In the genomic region with DNA sequence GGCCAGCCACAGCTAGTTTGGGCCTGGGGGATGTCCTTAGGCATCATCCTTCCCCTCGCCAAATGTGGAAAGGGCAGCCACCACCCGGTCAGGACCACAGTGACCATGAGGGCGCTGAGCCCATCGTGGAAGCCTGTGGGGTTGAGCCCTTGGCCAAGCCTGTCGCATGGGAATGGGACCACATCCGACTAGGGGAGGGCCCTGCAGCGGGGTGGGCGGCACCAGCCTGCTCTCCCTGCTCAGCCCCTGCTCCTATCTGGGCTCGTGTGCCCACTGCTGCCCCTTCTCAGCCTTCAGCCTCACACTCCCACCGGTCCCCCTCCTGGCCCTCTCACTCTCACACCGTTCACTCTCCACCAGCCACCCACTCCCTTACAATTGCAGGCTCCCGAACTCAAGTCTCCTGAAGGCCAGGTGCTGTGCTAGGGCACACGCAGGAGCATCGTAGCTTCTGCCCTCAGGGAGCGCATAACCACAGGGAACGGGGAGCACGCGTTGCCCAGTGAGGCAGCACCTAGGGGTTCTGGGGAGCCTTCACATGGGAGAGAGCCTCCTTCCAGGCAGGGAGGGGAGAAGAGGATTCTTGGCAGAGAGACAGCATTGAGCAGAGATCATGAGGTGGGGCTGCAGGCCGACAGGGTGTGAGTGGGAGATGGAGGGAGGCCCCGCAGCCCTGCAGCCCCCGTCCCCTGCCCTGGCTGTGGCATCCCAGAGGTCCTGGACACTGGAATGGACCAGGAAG, we compare ENCODE assay signal across 14 cellular contexts. TPM values are rescaled to one million over a fixed set of nuclear protein-coding genes. Genes with fewer than 3 reads are reported as not detected.
DNase-seq lines count a peak whose midpoint lies in the region; ATAC-seq, FAIRE-seq and TF ChIP-seq lines count a peak whose summit lies in the region.
"Had no signal": no experiment of that assay in that cellular context is flagged by ENCODE, and none has a peak within 500 bp of the region (broad histone marks: within the 10 kb centered on the region; RNA-seq: fewer than 3 reads in every experiment).

No MANE protein-coding gene starts in this region.

- WGBS in adipose tissue, 3 donors, result 81 to 85% (median 82%) methylated on average over 21 of the region's 21 CpGs
- WGBS in psoas muscle, 3 donors, result 84 to 89% (median 87%) methylated on average over 21 of the region's 21 CpGs

- H3K36me3 ChIP-seq in ACC112 (ENCODE audit: insufficient read depth, low read length) (peaks cover 5% of the 10 kb centered on the region; the same call in 1 of the 2 replicates), kidney (ENCODE audit: control insufficient read depth in 1 of 2, insufficient read depth in 2 of 2, low read length in 2 of 2) (peaks cover 0 to 6% of the 10 kb centered on the region in 2 donors), psoas muscle (ENCODE audit: insufficient read depth in 1 of 2, low read depth in 1 of 2) (peaks cover 0 to 27% of the 10 kb centered on the region in 2 donors)

- H3K27ac ChIP-seq in ACC112 (ENCODE audit: low read depth, low read length) (peak overlapping the region; percentile 80; the same call in 1 of the 2 replicates), adipose tissue (ENCODE audit: low read depth, low read length) (peak overlapping the region; percentile 20), kidney (ENCODE audit: low read depth in 2 of 2, low read length in 2 of 2) (peak overlapping the region; percentile 83 to 87), psoas muscle (peak overlapping the region; percentile 80)

- H2AFZ ChIP-seq in ACC112 (ENCODE audit: low read length, unreplicated experiment), result no peak overlapping the region

- DNase-seq in kidney (peak; percentile 74), psoas muscle (peak in 1 of 2 donors; percentile 54), omental fat pad (ENCODE audit: low spot score) (no peak), SKM-1 treated with dmso at 0.1 percent for 144 hours (lab: John Stamatoyannopoulos, UW; ENCODE audit: unreplicated experiment) (no peak)
- DNase-seq: activated CD4-positive, alpha-beta T cell treated with anti-CD3 and anti-CD28 coated beads for 4 hours; activated naive CD4-positive, alpha-beta T cell; effector memory CD8-positive, alpha-beta T cell; MV-4-11; stimulated activated CD4-positive, alpha-beta T cell treated with anti-CD3 and anti-CD28 coated beads, Interleukin-2, amount 100 ng/mL, for 48 hours had no signal

- ATAC-seq in psoas muscle (no peak), omental fat pad (ENCODE audit: low FRiP score) (no peak), GM21825 (IDR thresholded peaks at IDR 0.05; ENCODE audit: unreplicated experiment) (no peak), GM21619 (IDR thresholded peaks at IDR 0.05; ENCODE audit: unreplicated experiment) (no peak)
- ATAC-seq: effector memory CD8-positive, alpha-beta T cell had no signal

- FAIRE-seq in kidney (lab: Jason Lieb, UNC), result no peak
- FAIRE-seq: GM18507 had no signal

- TF ChIP-seq CTCF in kidney (IDR thresholded peaks at IDR 0.05; ENCODE audit: borderline replicate concordance, extremely low read depth, insufficient read depth), result no peak
- no peak for TF ChIP-seq CTCF in psoas muscle (IDR thresholded peaks at IDR 0.05)
- no peak for TF ChIP-seq CTCF in omental fat pad (IDR thresholded peaks at IDR 0.05)

- H3K4me3 ChIP-seq in ACC112 (ENCODE audit: low read depth, low read length) (no peak overlapping the region), kidney (ENCODE audit: low read length in 2 of 2) (no peak overlapping the region), psoas muscle (no peak overlapping the region)

- H3K9me3 ChIP-seq in kidney (ENCODE audit: control insufficient read depth in 1 of 2, low read length in 2 of 2), result no peaks in the 10 kb centered on the region
- no peaks in the 10 kb centered on the region for H3K9me3 ChIP-seq in psoas muscle

- H3K27me3 ChIP-seq in ACC112 (ENCODE audit: insufficient read depth, low read length), result no peaks in the 10 kb centered on the region
- H3K27me3 ChIP-seq in psoas muscle (ENCODE audit: insufficient read depth in 3 of 3, low read length in 2 of 3), result peaks cover 0 to 6% (median 0%) of the 10 kb centered on the region in 3 donors

- H3K79me2 ChIP-seq in ACC112 (ENCODE audit: control insufficient read depth, insufficient read depth, low read length, unreplicated experiment), result no peaks in the 10 kb centered on the region

- H3K4me1 ChIP-seq in ACC112 (ENCODE audit: control insufficient read depth, insufficient read depth, low read length, unreplicated experiment) (peaks cover 39% of the 10 kb centered on the region), kidney (ENCODE audit: control insufficient read depth in 1 of 2, insufficient read depth in 1 of 2, low read depth in 1 of 2, low read length in 2 of 2) (peaks cover 10 to 11% of the 10 kb centered on the region in 2 donors), psoas muscle (peaks cover 15% of the 10 kb centered on the region)

- H3K9ac ChIP-seq in kidney (ENCODE audit: low read length in 2 of 2), result peak overlapping the region in 1 of 2 donors; percentile 71

- intact Hi-C loops in kidney (cut with DNase I), result no loop called here
- intact Hi-C loops in psoas muscle (cut with DNase I), result no loop called here

RNA-seq across cellular contexts. Expression of gene LOXL1, which starts 26.1 kb away (rescaled TPM):
- 10 to 100 TPM in 1 of 3 donors, 1 to 10 TPM in 2; 4.2 to 15.7 (median 6.7) TPM for polyA plus RNA-seq in adipose tissue
- 33.2 TPM for total RNA-seq in kidney
- polyA plus RNA-seq in kidney (ENCODE audit: insufficient read depth, low read depth, low replicate concordance), result 35.1 TPM
- 1 to 10 TPM; 5.1 to 8.7 (median 6.3) TPM for total RNA-seq in psoas muscle
- 1 to 10 TPM; 1.6 to 5.1 (median 4.3) TPM for polyA plus RNA-seq in psoas muscle
- 10 to 100 TPM in 1 of 4 donors, 1 to 10 TPM in 3; 6.2 to 12.9 (median 8.6) TPM for total RNA-seq in omental fat pad

RNA-seq across cellular contexts. Expression of gene STOML1, which starts 39.8 kb away (rescaled TPM):
- polyA plus RNA-seq in adipose tissue (10 to 100 TPM; 10.3 to 17.6 (median 14.4) TPM), kidney (ENCODE audit: insufficient read depth, low read depth, low replicate concordance) (15.0 TPM), psoas muscle (10 to 100 TPM; 22.0 to 34.4 (median 33.0) TPM)
- total RNA-seq in kidney (22.2 TPM), psoas muscle (10 to 100 TPM; 18.3 to 26.2 (median 22.7) TPM), omental fat pad (10 to 100 TPM in 3 of 4 donors, 1 to 10 TPM in 1; 9.8 to 24.0 (median 15.9) TPM)

RNA-seq across cellular contexts. Expression of gene PML, which starts 42.2 kb away (rescaled TPM):
- polyA plus RNA-seq in adipose tissue (10 to 100 TPM; 10.5 to 47.9 (median 32.6) TPM), kidney (ENCODE audit: insufficient read depth, low read depth, low replicate concordance) (19.6 TPM), psoas muscle (10 to 100 TPM in 1 of 3 donors, 1 to 10 TPM in 2; 6.7 to 10.2 (median 7.5) TPM)
- total RNA-seq in kidney (82.9 TPM), psoas muscle (10 to 100 TPM; 15.0 to 22.6 (median 15.6) TPM), omental fat pad (100 to 1,000 TPM in 2 of 4 donors, 10 to 100 TPM in 2; 39.3 to 172 (median 86.5) TPM)

Comparison
In these comparisons a context has a peak if more than half of its experiments do, and no peak if none do; other contexts are left out.
1. H3K27ac ChIP-seq: peak in every context shown above with its lines; median percentile 85 in kidney; 80 in ACC112; 80 in psoas muscle; 20 in adipose tissue.